ENCODE assay signal across 1 cellular context in genomic region chr20:34998331-34998950, GRCh38.
TF ChIP-seq lines count a peak whose summit lies in the region.

No MANE protein-coding gene starts in this region.

TF ChIP-seq in IMR-90, 13 proteins besides CTCF, POLR2A, EP300 and RAD21 (continued from another document):
- TF ChIP-seq MAZ (IDR thresholded peaks at IDR 0.05; ENCODE audit: borderline replicate concordance, low read depth, low read length): no peak
- TF ChIP-seq MAFK (IDR thresholded peaks at IDR 0.05; ENCODE audit: low read depth, low read length): no peak
- TF ChIP-seq USF2 (IDR thresholded peaks at IDR 0.05; ENCODE audit: low read depth, low read length): no peak
- TF ChIP-seq SMC3 (IDR thresholded peaks at IDR 0.05; ENCODE audit: low read depth, low read length): no peak
